ENCODE assay signal across 25 cellular contexts in genomic region chr4:76821661-76822060, GRCh38.
DNase-seq lines count a peak whose midpoint lies in the region; ATAC-seq and TF ChIP-seq lines count a peak whose summit lies in the region.
"Had no signal": no experiment of that assay in that cellular context is flagged by ENCODE, and none has a peak within 500 bp of the region (broad histone marks: within the 10 kb centered on the region; RNA-seq: fewer than 3 reads in every experiment).

No MANE protein-coding gene starts in this region.

- peaks cover 0 to 2% (median 0%) of the 10 kb centered on the region in 45 donors for H3K27me3 ChIP-seq in dorsolateral prefrontal cortex
- H3K27me3 ChIP-seq: brain microvascular endothelial cell, transverse colon had no signal

- peaks cover 16% of the 10 kb centered on the region for H3K4me1 Mint-ChIP-seq in mesothelial cell of epicardium
- H3K4me1 Mint-ChIP-seq: activated CD4-positive, alpha-beta T cell treated with anti-CD3 and anti-CD28 coated beads, Interleukin-2, amount 10 ng/mL, durations not matched to agents 24 days and 14 days had no signal

- peak overlapping the region; percentile 13 for H3K27ac Mint-ChIP-seq in mesothelial cell of epicardium
- H3K27ac Mint-ChIP-seq: activated CD4-positive, alpha-beta T cell treated with anti-CD3 and anti-CD28 coated beads, Interleukin-2, amount 10 ng/mL, durations not matched to agents 24 days and 14 days; activated naive CD4-positive, alpha-beta T cell treated with anti-CD3 and anti-CD28 coated beads, Interleukin-2, amount 50 U/mL, for 72 hours; CD4-positive, alpha-beta T cell; T-helper 1 cell treated with Interleukin-12 subunit alpha and Interleukin-12 subunit beta and Interleukin-4 antibody, amounts not matched to agents 30 μg/mL and 1 μg/mL, for 36 hours had no signal

- H3K9me3 Mint-ChIP-seq in mesothelial cell of epicardium = peaks cover 33% of the 10 kb centered on the region
- H3K9me3 Mint-ChIP-seq: activated CD4-positive, alpha-beta T cell treated with anti-CD3 and anti-CD28 coated beads, Interleukin-2, amount 10 ng/mL, durations not matched to agents 24 days and 14 days; T-helper 1 cell treated with Interleukin-12 subunit alpha and Interleukin-12 subunit beta and Interleukin-4 antibody, amounts not matched to agents 30 μg/mL and 1 μg/mL, for 36 hours had no signal

- no peaks in the 10 kb centered on the region for H3K27me3 Mint-ChIP-seq in mesothelial cell of epicardium (ENCODE audit: low read depth)

- ATAC-seq in omental fat pad (ENCODE audit: low FRiP score) (no peak), HG03457 (IDR thresholded peaks at IDR 0.05; ENCODE audit: unreplicated experiment) (no peak)
- ATAC-seq: A549; activated naive CD4-positive, alpha-beta T cell treated with anti-CD3 and anti-CD28 coated beads, Interleukin-2, amount 50 U/mL, for 72 hours had no signal

- H3K4me3 ChIP-seq in AG04449 (ENCODE audit: low read depth, low read length) (no peak overlapping the region), dorsolateral prefrontal cortex (no peak overlapping the region)
- H3K4me3 ChIP-seq: A549, lung, spleen, transverse colon had no signal

- CTCF ChIA-PET in AG04449 (lab: Yijun Ruan, JAX) = interaction anchor here (1.3 kb wide), 2 partner anchors 11 to 12 kb away, joined by 3 to 4 read pairs; no protein-coding TSS in a partner anchor

- intact Hi-C loops in dorsolateral prefrontal cortex (cut with DNase I) = no loop called here

- no peak overlapping the region for H3K4me3 Mint-ChIP-seq in mesothelial cell of epicardium
- H3K4me3 Mint-ChIP-seq: activated CD4-positive, alpha-beta T cell treated with anti-CD3 and anti-CD28 coated beads, Interleukin-2, amount 10 ng/mL, durations not matched to agents 24 days and 14 days; CD4-positive, alpha-beta T cell; T-helper 1 cell treated with Interleukin-12 subunit alpha and Interleukin-12 subunit beta and Interleukin-4 antibody, amounts not matched to agents 30 μg/mL and 1 μg/mL, for 36 hours had no signal

- DNase-seq in AG04449 (ENCODE audit: low read depth, low spot score) (peak; percentile 49), GM03348 (ENCODE audit: low spot score) (peak; percentile 71), dorsolateral prefrontal cortex (no peak), mesothelial cell of epicardium (ENCODE audit: low spot score in 2 of 2, unreplicated experiment in 2 of 2) (no peak), omental fat pad (ENCODE audit: low spot score) (no peak), D341Med (ENCODE audit: low spot score) (no peak), NCI-H345 treated with DMSO at 0.1 percent for 48 hours (lab: John Stamatoyannopoulos, UW; ENCODE audit: unreplicated experiment) (no peak)
- DNase-seq: activated CD4-positive, alpha-beta T cell treated with anti-CD3 and anti-CD28 coated beads, Interleukin-2, amount 10 ng/mL, durations not matched to agents 24 days and 14 days; brain microvascular endothelial cell; CD4-positive, alpha-beta T cell; GDM1; hypothalamus; islet precursor cell; NCI-H146; NCI-H526 treated with DMSO at 0.1 percent for 48 hours; spleen; stimulated activated CD4-positive, alpha-beta T cell treated with anti-CD3 and anti-CD28 coated beads, Interleukin-4, amount 100 ng/mL, for 1 hour; stimulated activated naive CD4-positive, alpha-beta T cell treated with Interleukin-2 at 50 U/mL for 16 hours; transverse colon had no signal

- no peak for TF ChIP-seq CTCF in AG04449 (IDR thresholded peaks at IDR 0.05; ENCODE audit: insufficient read depth, low read length, missing control alignments)
- no peak for TF ChIP-seq CTCF in dorsolateral prefrontal cortex (IDR thresholded peaks at IDR 0.05 in 54 of 56, conservative IDR thresholded peaks at IDR 0.05 in 2 of 56; ENCODE audit: low read depth in 1 of 56, partially characterized antibody in 56 of 56)
- no peak for TF ChIP-seq CTCF in mesothelial cell of epicardium (IDR thresholded peaks at IDR 0.05; ENCODE audit: unreplicated experiment)
- no peak for TF ChIP-seq CTCF in omental fat pad (IDR thresholded peaks at IDR 0.05)

- H3K27ac ChIP-seq in dorsolateral prefrontal cortex = peak overlapping the region in 48 of 59 donors; percentile 6 to 87 (median 69)
- H3K27ac ChIP-seq: A549, brain microvascular endothelial cell, KMS-11, spleen, transverse colon had no signal

- POLR2A ChIA-PET in AG04449 (lab: Yijun Ruan, JAX) = no interaction called here

- peaks cover 2% of the 10 kb centered on the region for H3K36me3 Mint-ChIP-seq in mesothelial cell of epicardium

Comparison
In these comparisons a context has a peak if more than half of its experiments do, and no peak if none do; other contexts are left out.
1. DNase-seq: peak in AG04449 (single experiment) and GM03348 (single experiment); none in dorsolateral prefrontal cortex (0 of 10), mesothelial cell of epicardium (0 of 2), omental fat pad (single experiment), D341Med (single experiment) and NCI-H345 treated with DMSO at 0.1 percent for 48 hours (single experiment).